In the genomic region with DNA sequence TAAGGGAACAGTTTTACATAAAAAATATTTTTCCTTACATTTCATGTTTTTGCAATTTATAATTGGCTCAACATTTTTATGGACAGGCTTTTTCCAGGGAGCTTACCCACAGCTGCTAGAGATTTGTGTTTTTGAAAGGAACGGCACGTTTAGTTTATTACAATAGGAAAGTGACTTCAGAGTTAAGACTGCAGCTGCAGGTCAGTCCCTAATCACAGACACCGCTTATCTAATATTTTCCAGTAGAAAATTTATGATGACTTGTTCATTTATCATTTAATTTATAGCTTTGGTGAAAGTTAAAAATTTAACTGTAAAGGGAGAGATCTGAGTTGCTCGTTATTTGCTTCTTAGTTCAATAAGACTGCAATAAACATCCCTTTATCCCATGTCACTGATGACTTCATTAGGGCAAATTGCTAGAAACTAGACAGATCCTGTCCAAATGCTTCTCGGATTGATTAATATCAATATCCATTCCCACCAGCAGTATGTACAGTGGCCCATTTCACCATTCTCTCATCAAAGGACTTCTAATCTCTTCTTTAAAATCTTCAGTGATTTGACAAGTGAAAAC, we compare ENCODE assay signal across 13 cellular contexts.
"Had no signal": no experiment of that assay in that cellular context is flagged by ENCODE, and none has a peak within 500 bp of the region (broad histone marks: within the 10 kb centered on the region; RNA-seq: fewer than 3 reads in every experiment).

No MANE protein-coding gene starts in this region.

- H3K27ac ChIP-seq: ascending aorta, esophagus muscularis mucosa, heart right ventricle, left lung, psoas muscle had no signal

- H3K9me3 ChIP-seq: ascending aorta, esophagus muscularis mucosa, heart right ventricle, left lung, psoas muscle had no signal

- H3K4me3 ChIP-seq: ascending aorta, esophagus muscularis mucosa, heart right ventricle, left lung, psoas muscle had no signal

- H3K36me3 ChIP-seq: ascending aorta, esophagus muscularis mucosa, heart right ventricle, left lung had no signal

- DNase-seq: activated CD4-positive, alpha-beta memory T cell treated with anti-CD3 and anti-CD28 coated beads for 36 hours; activated naive CD4-positive, alpha-beta T cell; activated T-cell treated with anti-CD3 and anti-CD28 coated beads, Interleukin-2, amount 50 U/mL, for 72 hours; foreskin melanocyte; heart right ventricle; left lung; psoas muscle; stimulated activated CD4-positive, alpha-beta T cell treated with anti-CD3 and anti-CD28 coated beads, Interleukin-12 subunit alpha, Interleukin-12 subunit beta, amount 100 ng/mL, for 4 hours; stimulated activated CD4-positive, alpha-beta T cell treated with anti-CD3 and anti-CD28 coated beads, Interleukin-2, amount 100 ng/mL, for 48 hours; stimulated activated naive CD4-positive, alpha-beta T cell treated with Interleukin-2 at 50 U/mL for 16 hours had no signal

- H3K27me3 ChIP-seq: ascending aorta, esophagus muscularis mucosa, heart right ventricle, left lung had no signal

- H3K4me1 ChIP-seq: ascending aorta, esophagus muscularis mucosa, heart right ventricle, left lung, psoas muscle had no signal

- ATAC-seq: activated T-cell treated with anti-CD3 and anti-CD28 coated beads, Interleukin-2, amount 50 U/mL, for 72 hours; heart right ventricle; left lung; psoas muscle; sciatic nerve had no signal
